In genomic region chr1:117098287-117098890, GRCh38 we compare ENCODE assay signal across 31 cellular contexts. TPM values are rescaled to one million over a fixed set of nuclear protein-coding genes. Genes with fewer than 3 reads are reported as not detected.
DNase-seq lines count a peak whose midpoint lies in the region; ATAC-seq and TF ChIP-seq lines count a peak whose summit lies in the region.
"Had no signal": no experiment of that assay in that cellular context is flagged by ENCODE, and none has a peak within 500 bp of the region (broad histone marks: within the 10 kb centered on the region; RNA-seq: fewer than 3 reads in every experiment).

No MANE protein-coding gene starts in this region.

- peaks cover 42% of the 10 kb centered on the region for H3K36me3 Mint-ChIP-seq in type B pancreatic cell

- no peaks in the 10 kb centered on the region for H3K27me3 ChIP-seq in right atrium auricular region
- no peaks in the 10 kb centered on the region for H3K27me3 ChIP-seq in adipocyte (replicated peaks; ENCODE audit: control insufficient read depth, insufficient read depth, low read length)
- no peaks in the 10 kb centered on the region for H3K27me3 ChIP-seq in tibial artery

- H3K27ac Mint-ChIP-seq in type B pancreatic cell = peak overlapping the region; percentile 61
- H3K27ac Mint-ChIP-seq: activated CD4-positive, alpha-beta memory T cell treated with anti-CD3 and anti-CD28 coated beads, Interleukin-2, amount 10 ng/mL, durations not matched to agents 7 days and 5 days; activated naive CD8-positive, alpha-beta T cell; activated T-helper 17 cell treated with anti-CD3 and anti-CD28 coated beads, Interleukin-2, amount 50 U/mL, for 72 hours; CD4-positive, alpha-beta memory T cell; naive B cell; stimulated activated naive CD8-positive, alpha-beta T cell treated with anti-CD3 and anti-CD28 coated beads, Interleukin-15, amount 100 ng/mL, for 72 hours had no signal

- peaks cover 13% of the 10 kb centered on the region for H3K4me1 Mint-ChIP-seq in type B pancreatic cell (ENCODE audit: unreplicated experiment)
- H3K4me1 Mint-ChIP-seq: naive B cell had no signal

- ATAC-seq in left ventricle myocardium superior (peak; percentile 67), GM19395 (IDR thresholded peaks at IDR 0.05; ENCODE audit: unreplicated experiment) (no peak), HG02884 (IDR thresholded peaks at IDR 0.05; ENCODE audit: unreplicated experiment) (no peak)
- ATAC-seq: activated T-helper 17 cell treated with anti-CD3 and anti-CD28 coated beads, Interleukin-2, amount 50 U/mL, for 72 hours; stimulated activated naive CD8-positive, alpha-beta T cell treated with anti-CD3 and anti-CD28 coated beads, Interleukin-15, amount 100 ng/mL, for 72 hours had no signal

- no peak for DNase-seq in left ventricle myocardium superior
- no peak for DNase-seq in right atrium auricular region (ENCODE audit: low spot score)
- peak; percentile 58 for DNase-seq in adipocyte (ENCODE audit: low read depth)
- DNase-seq in left kidney (ENCODE audit: low read depth, low spot score) = peak; percentile 3
- DNase-seq in type B pancreatic cell (ENCODE audit: extremely low spot score, unreplicated experiment) = no peak
- no peak for DNase-seq in tibial artery
- DNase-seq: activated CD4-positive, alpha-beta memory T cell treated with anti-CD3 and anti-CD28 coated beads, Interleukin-2, amount 10 ng/mL, durations not matched to agents 7 days and 5 days; activated CD4-positive, alpha-beta T cell treated with anti-CD3 and anti-CD28 coated beads for 1 hour; activated CD8-positive, alpha-beta memory T cell treated with anti-CD3 and anti-CD28 coated beads, Interleukin-2, amount 50 U/mL, for 48 hours; AML-193; CD4-positive, alpha-beta memory T cell; effector CD8-positive, alpha-beta T cell; H7; head of caudate nucleus; KBM-7; mesendoderm; MV-4-11; naive B cell; NCI-H146; NCI-H2171 treated with DMSO at 0.1 percent for 48 hours; NCI-H524; NK-92 treated with Interleukin-12 subunit alpha and Interleukin-12 subunit beta, amount 100 ng/mL, for 24 hours; PC-9; SHP77; stimulated activated CD8-positive, alpha-beta memory T cell treated with anti-CD3 and anti-CD28 coated beads, Interleukin-4, amount 100 ng/mL, for 48 hours; stimulated activated naive CD8-positive, alpha-beta T cell treated with anti-CD3 and anti-CD28 coated beads, Interleukin-15, amount 100 ng/mL, for 72 hours had no signal

- H3K4me3 ChIP-seq in right atrium auricular region (no peak overlapping the region), adipocyte (ENCODE audit: low read length) (no peak overlapping the region), tibial artery (no peak overlapping the region)
- H3K4me3 ChIP-seq: PC-9, skin epidermis had no signal

- H3K27me3 Mint-ChIP-seq in type B pancreatic cell = no peaks in the 10 kb centered on the region
- H3K27me3 Mint-ChIP-seq: activated CD4-positive, alpha-beta memory T cell treated with anti-CD3 and anti-CD28 coated beads, Interleukin-2, amount 10 ng/mL, durations not matched to agents 7 days and 5 days; activated naive CD8-positive, alpha-beta T cell; activated T-helper 17 cell treated with anti-CD3 and anti-CD28 coated beads, Interleukin-2, amount 50 U/mL, for 72 hours; CD4-positive, alpha-beta memory T cell; naive B cell; stimulated activated naive CD8-positive, alpha-beta T cell treated with anti-CD3 and anti-CD28 coated beads, Interleukin-15, amount 100 ng/mL, for 72 hours had no signal

- intact Hi-C loops in left ventricle myocardium superior (cut with micrococcal nuclease) (no loop called here), tibial artery (cut with DNase I; ENCODE audit: low total_unique reads) (no loop called here)

- no peak overlapping the region for H3K9ac ChIP-seq in adipocyte (ENCODE audit: low read length)

- H3K9me3 Mint-ChIP-seq in type B pancreatic cell = no peaks in the 10 kb centered on the region
- H3K9me3 Mint-ChIP-seq: activated CD4-positive, alpha-beta memory T cell treated with anti-CD3 and anti-CD28 coated beads, Interleukin-2, amount 10 ng/mL, durations not matched to agents 7 days and 5 days; activated T-helper 17 cell treated with anti-CD3 and anti-CD28 coated beads, Interleukin-2, amount 50 U/mL, for 72 hours; CD4-positive, alpha-beta memory T cell; naive B cell; stimulated activated naive CD8-positive, alpha-beta T cell treated with anti-CD3 and anti-CD28 coated beads, Interleukin-15, amount 100 ng/mL, for 72 hours had no signal

- no peaks in the 10 kb centered on the region for H3K9me3 ChIP-seq in right atrium auricular region
- H3K9me3 ChIP-seq in adipocyte (ENCODE audit: control insufficient read depth, low read length) = no peaks in the 10 kb centered on the region
- H3K9me3 ChIP-seq in tibial artery = no peaks in the 10 kb centered on the region

- peak overlapping the region; percentile 28 for H3K4me3 Mint-ChIP-seq in type B pancreatic cell
- H3K4me3 Mint-ChIP-seq: activated CD4-positive, alpha-beta memory T cell treated with anti-CD3 and anti-CD28 coated beads, Interleukin-2, amount 10 ng/mL, durations not matched to agents 7 days and 5 days; activated naive CD8-positive, alpha-beta T cell; activated T-helper 17 cell treated with anti-CD3 and anti-CD28 coated beads, Interleukin-2, amount 50 U/mL, for 72 hours; CD4-positive, alpha-beta memory T cell; naive B cell; stimulated activated naive CD8-positive, alpha-beta T cell treated with anti-CD3 and anti-CD28 coated beads, Interleukin-15, amount 100 ng/mL, for 72 hours had no signal

- no peak for TF ChIP-seq CTCF in right atrium auricular region (IDR thresholded peaks at IDR 0.05)
- TF ChIP-seq CTCF in type B pancreatic cell (conservative IDR thresholded peaks at IDR 0.05) = no peak
- TF ChIP-seq CTCF in tibial artery (IDR thresholded peaks at IDR 0.05) = no peak

- peaks cover 0 to 10% of the 10 kb centered on the region in 2 donors for H3K4me1 ChIP-seq in right atrium auricular region
- peaks cover 15% of the 10 kb centered on the region for H3K4me1 ChIP-seq in adipocyte (ENCODE audit: control insufficient read depth, insufficient read depth, low read length)
- peaks cover 0 to 35% (median 4%) of the 10 kb centered on the region in 4 donors for H3K4me1 ChIP-seq in tibial artery

- no peaks in the 10 kb centered on the region for H3K36me3 ChIP-seq in right atrium auricular region
- H3K36me3 ChIP-seq in adipocyte (ENCODE audit: control insufficient read depth, insufficient read depth, low read length, severe bottlenecking) = peaks cover 42% of the 10 kb centered on the region
- peaks cover 5 to 25% (median 6%) of the 10 kb centered on the region in 3 donors for H3K36me3 ChIP-seq in tibial artery

- H3K27ac ChIP-seq in right atrium auricular region (peak overlapping the region in 1 of 2 donors; percentile 44), tibial artery (peak overlapping the region in 1 of 2 donors; percentile 13)
- H3K27ac ChIP-seq: PC-9, skin epidermis had no signal

RNA-seq across cellular contexts. Expression of gene TRIM45, which starts 23.2 kb away (rescaled TPM):
- 15.3 TPM for total RNA-seq in left ventricle myocardium superior
- total RNA-seq in right atrium auricular region = 10 to 100 TPM in 1 of 2 donors, 1 to 10 TPM in 1; 4.8 to 10.9 TPM
- 19.8 and 23.3 TPM in 2 replicates for total RNA-seq in type B pancreatic cell (ENCODE audit: low replicate concordance)

RNA-seq across cellular contexts. Expression of gene TTF2, which starts 38.3 kb away (rescaled TPM):
- total RNA-seq in left ventricle myocardium superior (6.7 TPM), right atrium auricular region (1 to 10 TPM; 6.9 to 9.0 TPM), type B pancreatic cell (ENCODE audit: low replicate concordance) (28.3 and 47.5 TPM in 2 replicates)

Comparison
In these comparisons a context has a peak if more than half of its experiments do, and no peak if none do; other contexts are left out.
1. DNase-seq: peak in adipocyte (single experiment) and left kidney (single experiment); none in left ventricle myocardium superior (single experiment), right atrium auricular region (single experiment), type B pancreatic cell (single experiment) and tibial artery (0 of 2).